1 cellular context compared by ENCODE assay signal in the genomic region with DNA sequence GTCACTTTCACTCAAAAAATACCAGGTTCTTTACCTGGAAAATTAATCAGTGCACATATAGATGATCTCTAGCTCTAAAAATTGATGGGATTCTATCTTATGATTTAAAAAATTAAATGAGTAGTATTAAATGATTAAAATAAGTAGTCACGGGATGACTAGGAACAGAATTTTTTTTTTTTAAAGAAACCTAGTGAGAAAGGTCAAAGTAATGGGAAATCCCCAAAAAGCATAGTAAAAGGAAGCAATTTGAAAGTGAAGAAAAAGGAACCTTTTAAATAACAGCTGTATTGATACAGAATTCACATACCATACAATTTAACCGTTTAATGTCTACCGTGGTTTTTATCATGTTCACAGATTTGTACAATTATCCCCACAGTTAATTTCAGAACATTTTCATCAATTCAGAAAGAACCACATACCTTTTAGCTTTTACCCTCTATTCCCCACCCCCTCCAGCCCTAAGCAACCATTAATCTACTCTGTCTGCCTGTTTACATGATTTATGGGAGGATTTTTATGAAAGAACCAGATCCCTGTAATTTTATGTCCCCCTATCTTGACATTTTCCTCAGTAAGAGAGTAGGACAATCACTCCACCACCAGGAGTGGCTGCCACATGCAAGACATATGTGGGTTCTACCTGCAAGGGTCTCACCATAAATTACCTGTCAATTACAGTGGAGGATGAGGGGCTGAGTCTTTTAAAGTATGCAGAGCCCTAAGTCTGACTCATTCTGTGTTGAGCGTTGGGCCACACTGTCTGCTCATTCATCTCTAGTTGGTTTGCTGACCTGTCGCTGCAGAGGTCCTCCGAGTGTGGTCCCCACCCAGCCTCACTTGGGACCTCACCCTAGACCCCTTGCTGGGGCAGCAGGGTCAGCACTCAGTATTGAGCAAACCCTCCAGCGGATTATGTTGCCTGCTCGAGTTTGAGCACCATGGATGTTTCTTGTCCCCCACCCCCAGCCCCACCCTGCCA.
TF ChIP-seq lines count a peak whose summit lies in the region.

No MANE protein-coding gene starts in this region.

TF ChIP-seq in GM23338, 12 proteins besides CTCF, POLR2A, EP300 and RAD21 (continued from another document):
- TF ChIP-seq, protein P1, sequence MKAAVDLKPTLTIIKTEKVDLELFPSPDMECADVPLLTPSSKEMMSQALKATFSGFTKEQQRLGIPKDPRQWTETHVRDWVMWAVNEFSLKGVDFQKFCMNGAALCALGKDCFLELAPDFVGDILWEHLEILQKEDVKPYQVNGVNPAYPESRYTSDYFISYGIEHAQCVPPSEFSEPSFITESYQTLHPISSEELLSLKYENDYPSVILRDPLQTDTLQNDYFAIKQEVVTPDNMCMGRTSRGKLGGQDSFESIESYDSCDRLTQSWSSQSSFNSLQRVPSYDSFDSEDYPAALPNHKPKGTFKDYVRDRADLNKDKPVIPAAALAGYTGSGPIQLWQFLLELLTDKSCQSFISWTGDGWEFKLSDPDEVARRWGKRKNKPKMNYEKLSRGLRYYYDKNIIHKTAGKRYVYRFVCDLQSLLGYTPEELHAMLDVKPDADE (IDR thresholded peaks at IDR 0.05): no peak
- TF ChIP-seq POLR2AphosphoS5 (IDR thresholded peaks at IDR 0.05; ENCODE audit: low read depth): no peak
- TF ChIP-seq NANOG (IDR thresholded peaks at IDR 0.05; ENCODE audit: borderline replicate concordance): no peak
- TF ChIP-seq STAT1 (IDR thresholded peaks at IDR 0.05; ENCODE audit: unreplicated experiment): no peak
